Comparison of ENCODE assay signal across 9 cellular contexts in genomic region chr21:26136686-26137085, GRCh38. TPM values are rescaled to one million over a fixed set of nuclear protein-coding genes. Genes with fewer than 3 reads are reported as not detected.
DNase-seq lines count a peak whose midpoint lies in the region; ATAC-seq, FAIRE-seq and TF ChIP-seq lines count a peak whose summit lies in the region.
"Had no signal": no experiment of that assay in that cellular context is flagged by ENCODE, and none has a peak within 500 bp of the region (broad histone marks: within the 10 kb centered on the region; RNA-seq: fewer than 3 reads in every experiment).

No MANE protein-coding gene starts in this region.

- H3K36me3 Mint-ChIP-seq in Calu3 (ENCODE audit: insufficient read depth, unreplicated experiment) (peaks cover 19% of the 10 kb centered on the region), chondrocyte (ENCODE audit: low read depth) (no peaks in the 10 kb centered on the region)
- H3K36me3 Mint-ChIP-seq: CD4-positive, alpha-beta memory T cell had no signal

- CTCF ChIA-PET in Calu3 (lab: Charles Lee): interaction anchor here (0.6 kb wide), 1 partner anchor 544 kb away, joined by 7 read pairs; no protein-coding TSS in a partner anchor

- no peaks in the 10 kb centered on the region for H3K36me3 ChIP-seq in upper lobe of left lung

- no peaks in the 10 kb centered on the region for H3K27me3 ChIP-seq in upper lobe of left lung

- H3K4me3 Mint-ChIP-seq in Calu3 (ENCODE audit: low read depth, unreplicated experiment): no peak overlapping the region
- no peak overlapping the region for H3K4me3 Mint-ChIP-seq in chondrocyte (ENCODE audit: unreplicated experiment)

- H3K27me3 Mint-ChIP-seq in Calu3 (ENCODE audit: unreplicated experiment) (no peaks in the 10 kb centered on the region), chondrocyte (ENCODE audit: low read depth) (no peaks in the 10 kb centered on the region)

- H3K27ac Mint-ChIP-seq in Calu3 (ENCODE audit: unreplicated experiment) (peak overlapping the region; percentile 33), chondrocyte (ENCODE audit: unreplicated experiment) (no peak overlapping the region)

- intact Hi-C loops in Calu3 (cut with micrococcal nuclease; ENCODE audit: unreplicated experiment): no loop called here

- FAIRE-seq in GM19239 (lab: Jason Lieb, UNC): peak; percentile 87

- 52 to 64% methylated on average over 6 of the region's 6 CpGs for WGBS in upper lobe of left lung, 2 donors

- BruUV-seq in Calu3 (replicated peaks; lab: Mats Ljungman, UMichigan): no TSS peak

- H3K9me3 Mint-ChIP-seq in Calu3 (ENCODE audit: low read depth, unreplicated experiment): no peaks in the 10 kb centered on the region
- H3K9me3 Mint-ChIP-seq in chondrocyte (ENCODE audit: low read depth): peaks cover 7% of the 10 kb centered on the region

- H3K4me1 Mint-ChIP-seq in Calu3 (ENCODE audit: low read depth, unreplicated experiment) (peaks cover 38% of the 10 kb centered on the region), chondrocyte (ENCODE audit: low read depth) (peaks cover 37% of the 10 kb centered on the region)

- no peaks in the 10 kb centered on the region for H3K9me3 ChIP-seq in upper lobe of left lung

- no peak overlapping the region for H3K4me3 ChIP-seq in upper lobe of left lung

- TF ChIP-seq CTCF in Calu3 (IDR thresholded peaks at IDR 0.05; ENCODE audit: unreplicated experiment) (no peak), upper lobe of left lung (IDR thresholded peaks at IDR 0.05) (no peak), chondrocyte (IDR thresholded peaks at IDR 0.05) (no peak)

- peaks cover 8 to 34% (median 15%) of the 10 kb centered on the region in 4 donors for H3K4me1 ChIP-seq in upper lobe of left lung

- ATAC-seq in HG02885 (IDR thresholded peaks at IDR 0.05; ENCODE audit: poor library complexity, unreplicated experiment) (peak; percentile 86), upper lobe of left lung (ENCODE audit: low FRiP score in 2 of 2) (no peak)

- no peak for DNase-seq in Calu3
- peak; percentile 31 for DNase-seq in GM19239 (ENCODE audit: insufficient read length, low spot score)
- DNase-seq in RPMI8226: peak; percentile 47
- no peak for DNase-seq in upper lobe of left lung
- no peak for DNase-seq in stimulated activated CD4-positive, alpha-beta T cell treated with anti-CD3 and anti-CD28 coated beads, Interleukin-12 subunit alpha, Interleukin-12 subunit beta, amount 100 ng/mL, for 4 hours
- DNase-seq in SW480 (ENCODE audit: low spot score): no peak
- DNase-seq in chondrocyte (ENCODE audit: low spot score): no peak
- DNase-seq: CD4-positive, alpha-beta memory T cell had no signal

- no peak for TF ChIP-seq POLR2A in upper lobe of left lung (IDR thresholded peaks at IDR 0.05)

- no peak overlapping the region for H3K27ac ChIP-seq in upper lobe of left lung

- TF ChIP-seq EP300 in upper lobe of left lung (IDR thresholded peaks at IDR 0.05): no peak

RNA-seq across cellular contexts. Expression of gene APP, which starts 33.9 kb away (rescaled TPM):
- total RNA-seq in Calu3 (2022) (534 and 566 TPM in 2 replicates), upper lobe of left lung (100 to 1,000 TPM; 177 to 444 (median 391) TPM), chondrocyte (441 to 540 TPM (median 442 TPM) in 3 replicates)

Comparison
In these comparisons a context has a peak if more than half of its experiments do, and no peak if none do; other contexts are left out.
1. DNase-seq: peak in GM19239 (single experiment) and RPMI8226 (single experiment); none in Calu3 (single experiment), upper lobe of left lung (0 of 2), stimulated activated CD4-positive, alpha-beta T cell treated with anti-CD3 and anti-CD28 coated beads, Interleukin-12 subunit alpha, Interleukin-12 subunit beta, amount 100 ng/mL, for 4 hours (single experiment), SW480 (single experiment) and chondrocyte (single experiment).